Comparison of ENCODE assay signal across 17 cellular contexts in genomic region chr13:110345266-110345665, GRCh38. TPM values are rescaled to one million over a fixed set of nuclear protein-coding genes. Genes with fewer than 3 reads are reported as not detected.
"Had no signal": no experiment of that assay in that cellular context is flagged by ENCODE, and none has a peak within 500 bp of the region (broad histone marks: within the 10 kb centered on the region; RNA-seq: fewer than 3 reads in every experiment).

No MANE protein-coding gene starts in this region.

- DNase-seq: activated CD4-positive, alpha-beta T cell treated with anti-CD3 and anti-CD28 coated beads, Interleukin-2, amount 10 ng/mL, durations not matched to agents 7 days and 5 days; activated CD4-positive, CD25-positive, alpha-beta regulatory T cell; activated naive CD8-positive, alpha-beta T cell treated with anti-CD3 and anti-CD28 coated beads for 36 hours; amygdala; hypothalamus; kidney; left lung; mucosa of descending colon; naive thymus-derived CD8-positive, alpha-beta T cell; posterior cingulate gyrus; stimulated activated CD4-positive, alpha-beta T cell treated with anti-CD3 and anti-CD28 coated beads, Interleukin-4, amount 100 ng/mL, for 4 hours; stimulated activated naive CD8-positive, alpha-beta T cell treated with anti-CD3 and anti-CD28 coated beads, Interleukin-15, Interleukin-2, amounts not matched to agents 100 U/mL and 50 U/mL, for 24 hours; testis had no signal

- H3K27ac Mint-ChIP-seq: activated CD4-positive, alpha-beta T cell treated with anti-CD3 and anti-CD28 coated beads, Interleukin-2, amount 10 ng/mL, durations not matched to agents 7 days and 5 days; activated naive CD8-positive, alpha-beta T cell treated with anti-CD3 and anti-CD28 coated beads for 36 hours; activated T-helper 1 cell treated with anti-CD3 and anti-CD28 coated beads, Interleukin-12 subunit alpha, Interleukin-12 subunit beta, Interleukin-2, Interleukin-4 antibody, amounts not matched to agents 30 ng/mL and 10 ng/mL and 1 ng/mL, durations not matched to agents 14 hours and 24 hours and 36 hours had no signal

- H3K27me3 ChIP-seq: testis had no signal

- H3K27ac ChIP-seq: left lung, neutrophil, testis had no signal

- H3K36me3 Mint-ChIP-seq: naive thymus-derived CD8-positive, alpha-beta T cell had no signal

- H3K9me3 ChIP-seq: left lung, mucosa of descending colon, neutrophil, testis had no signal

- H3K4me3 ChIP-seq: left lung, mucosa of descending colon, skin epidermis, testis had no signal

- H3K9me3 Mint-ChIP-seq: activated CD4-positive, alpha-beta T cell treated with anti-CD3 and anti-CD28 coated beads, Interleukin-2, amount 10 ng/mL, durations not matched to agents 7 days and 5 days; naive thymus-derived CD8-positive, alpha-beta T cell had no signal

- ATAC-seq: esophagus mucosa; left lung; mucosa of descending colon; naive thymus-derived CD8-positive, alpha-beta T cell; stimulated activated naive CD8-positive, alpha-beta T cell treated with anti-CD3 and anti-CD28 coated beads, Interleukin-15, Interleukin-2, amounts not matched to agents 100 U/mL and 50 U/mL, for 24 hours had no signal

- H3K36me3 ChIP-seq: left lung, neutrophil had no signal

- H3K4me3 Mint-ChIP-seq: activated CD4-positive, alpha-beta T cell treated with anti-CD3 and anti-CD28 coated beads, Interleukin-2, amount 10 ng/mL, durations not matched to agents 7 days and 5 days; activated naive CD8-positive, alpha-beta T cell treated with anti-CD3 and anti-CD28 coated beads for 36 hours; activated T-helper 1 cell treated with anti-CD3 and anti-CD28 coated beads, Interleukin-12 subunit alpha, Interleukin-12 subunit beta, Interleukin-2, Interleukin-4 antibody, amounts not matched to agents 30 ng/mL and 10 ng/mL and 1 ng/mL, durations not matched to agents 14 hours and 24 hours and 36 hours; naive thymus-derived CD8-positive, alpha-beta T cell had no signal

RNA-seq across cellular contexts. Expression of gene COL4A2, which starts 38.2 kb away (rescaled TPM):
- total RNA-seq: activated CD4-positive, alpha-beta T cell treated with anti-CD3 and anti-CD28 coated beads, Interleukin-2, amount 10 ng/mL, durations not matched to agents 7 days and 5 days; activated naive CD8-positive, alpha-beta T cell treated with anti-CD3 and anti-CD28 coated beads for 36 hours; activated T-helper 1 cell treated with anti-CD3 and anti-CD28 coated beads, Interleukin-12 subunit alpha, Interleukin-12 subunit beta, Interleukin-2, Interleukin-4 antibody, amounts not matched to agents 30 ng/mL and 10 ng/mL and 1 ng/mL, durations not matched to agents 14 hours and 24 hours and 36 hours; naive thymus-derived CD8-positive, alpha-beta T cell had no signal
- polyA plus RNA-seq: naive thymus-derived CD8-positive, alpha-beta T cell had no signal

RNA-seq across cellular contexts. Expression of gene COL4A1, which starts 38.3 kb away (rescaled TPM):
- total RNA-seq: activated naive CD8-positive, alpha-beta T cell treated with anti-CD3 and anti-CD28 coated beads for 36 hours; activated T-helper 1 cell treated with anti-CD3 and anti-CD28 coated beads, Interleukin-12 subunit alpha, Interleukin-12 subunit beta, Interleukin-2, Interleukin-4 antibody, amounts not matched to agents 30 ng/mL and 10 ng/mL and 1 ng/mL, durations not matched to agents 14 hours and 24 hours and 36 hours; naive thymus-derived CD8-positive, alpha-beta T cell had no signal
- polyA plus RNA-seq: naive thymus-derived CD8-positive, alpha-beta T cell had no signal
